21 cellular contexts compared by ENCODE assay signal in genomic region chr12:120696599-120696998, GRCh38. TPM values are rescaled to one million over a fixed set of nuclear protein-coding genes. Genes with fewer than 3 reads are reported as not detected.
"Had no signal": no experiment of that assay in that cellular context is flagged by ENCODE, and none has a peak within 500 bp of the region (broad histone marks: within the 10 kb centered on the region; RNA-seq: fewer than 3 reads in every experiment).

No MANE protein-coding gene starts in this region.

- H3K4me1 ChIP-seq: ascending aorta, breast epithelium had no signal

- H3K36me3 ChIP-seq: breast epithelium had no signal

- H3K4me1 Mint-ChIP-seq: activated T-helper 17 cell treated with anti-CD3 and anti-CD28 coated beads, Interleukin-2, amount 50 U/mL, for 72 hours had no signal

- DNase-seq: activated CD4-positive, alpha-beta T cell treated with anti-CD3 and anti-CD28 coated beads, Interleukin-2, amount 10 ng/mL, durations not matched to agents 7 days and 5 days; activated CD8-positive, alpha-beta memory T cell treated with anti-CD3 and anti-CD28 coated beads for 24 hours; activated naive CD4-positive, alpha-beta T cell treated with anti-CD3 and anti-CD28 coated beads for 36 hours; cerebellar nuclear complex; effector memory CD4-positive, alpha-beta T cell; foreskin melanocyte; head of caudate nucleus; mesendoderm; pancreas; retina; stimulated activated CD4-positive, alpha-beta T cell treated with anti-CD3 and anti-CD28 coated beads, Interleukin-15, amount 100 ng/mL, for 24 hours had no signal

- H3K4me3 Mint-ChIP-seq: activated CD4-positive, alpha-beta T cell treated with anti-CD3 and anti-CD28 coated beads, Interleukin-2, amount 10 ng/mL, durations not matched to agents 7 days and 5 days; activated naive CD4-positive, alpha-beta T cell treated with anti-CD3 and anti-CD28 coated beads for 36 hours; activated T-helper 17 cell treated with anti-CD3 and anti-CD28 coated beads, Interleukin-2, amount 50 U/mL, for 72 hours; dendritic cell treated with granulocyte-macrophage colony-stimulating factor and Interleukin-4, amounts not matched to agents 40 ng/mL and 50 ng/mL, for 4 days; stimulated activated naive CD8-positive, alpha-beta T cell treated with anti-CD3 and anti-CD28 coated beads, Interleukin-15, Interleukin-2, amounts not matched to agents 100 ng/mL and 50 ng/mL, for 24 hours had no signal

- H3K9me3 ChIP-seq: ascending aorta, breast epithelium, pancreas, suprapubic skin had no signal

- H3K27ac Mint-ChIP-seq: activated CD4-positive, alpha-beta T cell treated with anti-CD3 and anti-CD28 coated beads, Interleukin-2, amount 10 ng/mL, durations not matched to agents 7 days and 5 days; activated naive CD4-positive, alpha-beta T cell treated with anti-CD3 and anti-CD28 coated beads for 36 hours; stimulated activated naive CD8-positive, alpha-beta T cell treated with anti-CD3 and anti-CD28 coated beads, Interleukin-15, Interleukin-2, amounts not matched to agents 100 ng/mL and 50 ng/mL, for 24 hours had no signal

- H3K9me3 Mint-ChIP-seq: activated CD4-positive, alpha-beta T cell treated with anti-CD3 and anti-CD28 coated beads, Interleukin-2, amount 10 ng/mL, durations not matched to agents 7 days and 5 days; activated naive CD4-positive, alpha-beta T cell treated with anti-CD3 and anti-CD28 coated beads for 36 hours; activated T-helper 17 cell treated with anti-CD3 and anti-CD28 coated beads, Interleukin-2, amount 50 U/mL, for 72 hours; dendritic cell treated with granulocyte-macrophage colony-stimulating factor and Interleukin-4, amounts not matched to agents 40 ng/mL and 50 ng/mL, for 4 days; stimulated activated naive CD8-positive, alpha-beta T cell treated with anti-CD3 and anti-CD28 coated beads, Interleukin-15, Interleukin-2, amounts not matched to agents 100 ng/mL and 50 ng/mL, for 24 hours had no signal

- H3K4me3 ChIP-seq: ascending aorta, breast epithelium, pancreas, SK-N-MC, suprapubic skin had no signal

- ATAC-seq: activated T-helper 17 cell treated with anti-CD3 and anti-CD28 coated beads, Interleukin-2, amount 50 U/mL, for 72 hours; left lobe of liver; pancreas had no signal

- H3K27me3 ChIP-seq: ascending aorta, breast epithelium, pancreas, suprapubic skin had no signal

- H3K27me3 Mint-ChIP-seq: activated CD4-positive, alpha-beta T cell treated with anti-CD3 and anti-CD28 coated beads, Interleukin-2, amount 10 ng/mL, durations not matched to agents 7 days and 5 days; activated T-helper 17 cell treated with anti-CD3 and anti-CD28 coated beads, Interleukin-2, amount 50 U/mL, for 72 hours; dendritic cell treated with granulocyte-macrophage colony-stimulating factor and Interleukin-4, amounts not matched to agents 40 ng/mL and 50 ng/mL, for 4 days; stimulated activated naive CD8-positive, alpha-beta T cell treated with anti-CD3 and anti-CD28 coated beads, Interleukin-15, Interleukin-2, amounts not matched to agents 100 ng/mL and 50 ng/mL, for 24 hours had no signal

- H3K27ac ChIP-seq: ascending aorta, breast epithelium, epithelial cell of prostate, pancreas, SK-N-MC, suprapubic skin had no signal

RNA-seq across cellular contexts. Expression of gene CABP1, which starts 56.2 kb away (rescaled TPM):
- total RNA-seq: activated naive CD4-positive, alpha-beta T cell treated with anti-CD3 and anti-CD28 coated beads for 36 hours; fibroblast of lung had no signal
